Comparison of ENCODE assay signal across 8 cellular contexts in the genomic region with DNA sequence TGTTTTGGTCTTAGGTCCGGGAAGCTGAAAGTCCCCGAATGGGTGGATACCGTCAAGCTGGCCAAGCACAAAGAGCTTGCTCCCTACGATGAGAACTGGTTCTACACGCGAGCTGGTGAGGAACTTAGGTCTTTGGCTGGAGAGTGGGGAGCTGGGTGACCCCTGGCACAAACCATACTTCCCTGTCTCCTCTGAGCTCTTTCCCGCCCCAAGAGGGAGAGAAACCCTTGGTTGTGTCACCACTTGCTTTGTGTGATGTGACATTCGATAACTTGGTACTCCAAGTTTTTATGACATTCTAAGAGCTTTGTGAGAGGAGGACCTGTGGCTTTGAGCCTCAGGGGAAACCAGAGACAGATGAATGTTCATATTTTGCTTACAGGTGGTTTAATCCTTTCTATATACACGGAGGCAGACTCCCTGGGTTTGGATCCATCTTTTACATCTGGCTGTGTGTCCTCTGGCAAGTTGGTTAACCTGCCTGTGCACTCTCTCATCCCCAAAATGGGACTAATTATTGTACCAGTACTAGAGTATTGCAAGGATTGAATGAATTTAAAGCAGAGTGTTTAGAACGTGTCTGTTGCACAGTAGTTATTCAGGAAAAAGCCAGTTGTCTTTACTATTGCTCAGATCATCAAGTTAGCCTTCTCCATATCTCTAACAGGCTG. TPM values are rescaled to one million over a fixed set of nuclear protein-coding genes. Genes with fewer than 3 reads are reported as not detected.
DNase-seq lines count a peak whose midpoint lies in the region; ATAC-seq and TF ChIP-seq lines count a peak whose summit lies in the region.

No MANE protein-coding gene starts in this region.

- CTCF ChIA-PET in BJ (lab: Yijun Ruan, JAX): interaction anchor here (0.6 to 2.6 kb wide), 5 partner anchors 8 to 95 kb away, joined by 3 to 7 read pairs (median 5); no protein-coding TSS in a partner anchor

- peaks cover 45% of the 10 kb centered on the region for H3K4me1 Mint-ChIP-seq in central memory CD8-positive, alpha-beta T cell
- peaks cover 32 to 64% (median 46%) of the 10 kb centered on the region in 3 donors for H3K4me1 Mint-ChIP-seq in naive B cell

- peaks cover 38% of the 10 kb centered on the region for H3K36me3 ChIP-seq in BJ (ENCODE audit: control insufficient read depth, insufficient read depth, low read length)
- peaks cover 60% of the 10 kb centered on the region for H3K36me3 ChIP-seq in MG63

- peak overlapping the region; percentile 81 for H3K4me3 Mint-ChIP-seq in central memory CD8-positive, alpha-beta T cell
- peak overlapping the region; percentile 85 to 99 (median 92) for H3K4me3 Mint-ChIP-seq in naive B cell

- ATAC-seq in central memory CD8-positive, alpha-beta T cell (replicated peaks; ENCODE audit: extremely low read depth, poor library complexity, severe bottlenecking): no peak
- ATAC-seq in naive B cell (ENCODE audit: low read depth in 2 of 2) (no peak), HG02885 (IDR thresholded peaks at IDR 0.05; ENCODE audit: poor library complexity, unreplicated experiment) (no peak)

- POLR2A ChIA-PET in BJ (lab: Charles Lee): interaction anchor here (0.7 kb wide), 1 partner anchor 11 kb away, joined by 4 read pairs; no protein-coding TSS in a partner anchor

- H3K27me3 ChIP-seq in BJ (ENCODE audit: control insufficient read depth, insufficient read depth, low read length): no peaks in the 10 kb centered on the region
- H3K27me3 ChIP-seq in MG63: 0 out of 2 replicates have a peak, but pooled peaks cover 4% of the 10 kb centered on the region

- H3K27ac Mint-ChIP-seq in central memory CD8-positive, alpha-beta T cell (ENCODE audit: low read depth): peak overlapping the region; percentile 90
- peak overlapping the region in 5 of 6 donors; percentile 85 to 98 (median 95) for H3K27ac Mint-ChIP-seq in naive B cell

- H3K36me3 Mint-ChIP-seq in central memory CD8-positive, alpha-beta T cell (ENCODE audit: insufficient read depth): peaks cover 54% of the 10 kb centered on the region
- peaks cover 4 to 14% of the 10 kb centered on the region in 2 donors for H3K36me3 Mint-ChIP-seq in naive B cell

- peak overlapping the region; percentile 94 for H3K4me3 ChIP-seq in BJ (ENCODE audit: low read depth, low read length)
- H3K4me3 ChIP-seq in MG63: peak overlapping the region; percentile 100

- no peaks in the 10 kb centered on the region for H3K9me3 Mint-ChIP-seq in central memory CD8-positive, alpha-beta T cell
- no peaks in the 10 kb centered on the region for H3K9me3 Mint-ChIP-seq in naive B cell

- TF ChIP-seq CTCF in BJ (IDR thresholded peaks at IDR 0.05; ENCODE audit: insufficient read depth, low read depth, low read length): no peak

- no peaks in the 10 kb centered on the region for H3K9me3 ChIP-seq in MG63

- H3K27me3 Mint-ChIP-seq in central memory CD8-positive, alpha-beta T cell: no peaks in the 10 kb centered on the region
- no peaks in the 10 kb centered on the region for H3K27me3 Mint-ChIP-seq in naive B cell

- DNase-seq in BJ (ENCODE audit: low read depth) (no peak), MG63 (no peak), naive B cell (no peak), NCI-H748 treated with DMSO at 0.1 percent for 48 hours (lab: John Stamatoyannopoulos, UW) (no peak), anterior cingulate cortex (lab: John Stamatoyannopoulos, UW) (no peak), SW480 (ENCODE audit: low spot score) (no peak)
- DNase-seq in central memory CD8-positive, alpha-beta T cell (ENCODE audit: low spot score in 2 of 2): no peak

RNA-seq across cellular contexts. Expression of a gene that starts 1.2 kb away (rescaled TPM):
- 1,209 and 1,864 TPM in 2 replicates for polyA plus RNA-seq in BJ (2011; rRNA removed)
- polyA minus RNA-seq in BJ (2011; rRNA and poly(A)+ RNA removed): 1,289 and 2,092 TPM in 2 replicates
- total RNA-seq in MG63 (2014; rRNA removed; shearing (Covaris generic); ENCODE audit: low replicate concordance): 1,133 and 2,559 TPM in 2 replicates
- 1,000 to 10,000 TPM; 4,276 to 8,441 (median 6,198) TPM for polyA plus RNA-seq in naive B cell (ENCODE audit: low read depth in 6 of 6)

RNA-seq across cellular contexts. Expression of a gene that starts 15.8 kb away (rescaled TPM):
- polyA plus RNA-seq in BJ (2011; rRNA removed) (0.17 and 0.37 TPM in 2 replicates), naive B cell (ENCODE audit: low read depth in 6 of 6) (1,000 to 10,000 TPM; 3,426 to 4,601 (median 4,008) TPM)
- polyA minus RNA-seq in BJ (2011; rRNA and poly(A)+ RNA removed): 0.21 TPM in 1 of 2 replicates, not detected in the other
- total RNA-seq in MG63 (2014; rRNA removed; shearing (Covaris generic); ENCODE audit: low replicate concordance): 0.07 TPM in 1 of 2 replicates, not detected in the other

RNA-seq across cellular contexts. Expression of a gene that starts 16.4 kb away (rescaled TPM):
- polyA plus RNA-seq in BJ (2011; rRNA removed) (not detected in 2 replicates), naive B cell (ENCODE audit: low read depth in 6 of 6) (not detected)
- polyA minus RNA-seq in BJ (2011; rRNA and poly(A)+ RNA removed): not detected in 2 replicates
- total RNA-seq in MG63 (2014; rRNA removed; shearing (Covaris generic); ENCODE audit: low replicate concordance): not detected in 2 replicates

RNA-seq across cellular contexts. Expression of a gene that starts 16.8 kb away (rescaled TPM):
- polyA plus RNA-seq in BJ (2011; rRNA removed): not detected in 2 replicates
- not detected in 2 replicates for polyA minus RNA-seq in BJ (2011; rRNA and poly(A)+ RNA removed)
- total RNA-seq in MG63 (2014; rRNA removed; shearing (Covaris generic); ENCODE audit: low replicate concordance): not detected in 2 replicates
- polyA plus RNA-seq in naive B cell (ENCODE audit: low read depth in 6 of 6): not detected

RNA-seq across cellular contexts. Expression of a gene that starts 21.8 kb away (rescaled TPM):
- 24.4 and 41.0 TPM in 2 replicates for polyA plus RNA-seq in BJ (2011; rRNA removed)
- polyA minus RNA-seq in BJ (2011; rRNA and poly(A)+ RNA removed): 19.2 and 22.2 TPM in 2 replicates
- total RNA-seq in MG63 (2014; rRNA removed; shearing (Covaris generic); ENCODE audit: low replicate concordance): 107 and 142 TPM in 2 replicates
- polyA plus RNA-seq in naive B cell (ENCODE audit: low read depth in 6 of 6): 100 to 1,000 TPM; 110 to 220 (median 122) TPM

Comparison
In these comparisons a context has a peak if more than half of its experiments do, and no peak if none do; other contexts are left out.
1. RNA of a gene that starts 15.8 kb away (polyA plus RNA-seq): 3,426 to 4,601 TPM in naive B cell; 0.17 to 0.37 TPM in BJ; every median in the first group is over 1,000 times any median in the second.